ENCODE assay signal across 8 cellular contexts in the genomic region with DNA sequence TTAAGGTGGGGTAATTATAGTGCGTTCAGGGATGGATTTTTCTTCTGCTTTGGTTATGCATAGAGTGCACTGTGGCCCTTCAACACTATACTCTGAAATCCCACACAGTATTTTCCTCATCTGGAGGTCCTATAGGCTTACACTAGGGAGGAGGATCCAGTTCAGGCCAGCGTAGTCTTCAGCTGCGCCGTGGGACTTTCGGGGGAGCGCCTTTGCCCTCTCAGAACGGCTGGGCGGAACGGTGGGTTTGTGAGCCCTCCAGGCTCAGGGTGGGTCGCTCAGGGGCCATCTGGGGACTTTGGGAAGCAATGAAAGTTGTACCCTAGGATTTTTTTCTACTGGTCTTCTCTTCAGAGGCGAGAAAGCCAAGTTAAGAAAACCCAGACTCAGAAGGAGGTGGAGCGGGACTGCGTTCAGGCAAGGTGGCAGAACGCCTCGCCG. TPM values are rescaled to one million over a fixed set of nuclear protein-coding genes. Genes with fewer than 3 reads are reported as not detected.
DNase-seq lines count a peak whose midpoint lies in the region; ATAC-seq and TF ChIP-seq lines count a peak whose summit lies in the region.

No MANE protein-coding gene starts in this region.

- POLR2A ChIA-PET in AG04449 (lab: Yijun Ruan, JAX) = no interaction called here
- POLR2A ChIA-PET in activated naive CD8-positive, alpha-beta T cell treated with anti-CD3 and anti-CD28 coated beads, Interleukin-2, amount 10 ng/mL, durations not matched to agents 7 days and 5 days (lab: Charles Lee) = no interaction called here

- H3K36me3 ChIP-seq in skeletal muscle tissue (ENCODE audit: control insufficient read depth in 3 of 3, insufficient read depth in 3 of 3, low read length in 3 of 3) = no peaks in the 10 kb centered on the region

- H3K9ac ChIP-seq in skeletal muscle tissue (ENCODE audit: low read depth in 1 of 3, low read length in 3 of 3) = peak overlapping the region; percentile 95 to 99 (median 98)

- peaks cover 3% of the 10 kb centered on the region for H3K36me3 Mint-ChIP-seq in activated naive CD8-positive, alpha-beta T cell treated with anti-CD3 and anti-CD28 coated beads, Interleukin-2, amount 10 ng/mL, durations not matched to agents 7 days and 5 days

- H3K9me3 ChIP-seq in skeletal muscle tissue (ENCODE audit: control insufficient read depth in 3 of 3, low read length in 3 of 3) = no peaks in the 10 kb centered on the region

- H3K27ac ChIP-seq in skeletal muscle tissue (ENCODE audit: low read depth, low read length) = peak overlapping the region; percentile 100

- peak overlapping the region; percentile 93 for H3K27ac Mint-ChIP-seq in activated naive CD8-positive, alpha-beta T cell treated with anti-CD3 and anti-CD28 coated beads, Interleukin-2, amount 10 ng/mL, durations not matched to agents 7 days and 5 days

- DNase-seq in AG04449 (ENCODE audit: low read depth, low spot score) (no peak), GM12865 (ENCODE audit: low read depth) (no peak), NCI-H146 treated with DMSO at 0.1 percent for 48 hours (lab: John Stamatoyannopoulos, UW; ENCODE audit: unreplicated experiment) (peak; percentile 56), hepatic stellate cell (ENCODE audit: low spot score) (peak; percentile 70), middle frontal gyrus (ENCODE audit: extremely low spot score, low spot score) (no peak)
- no peak for DNase-seq in activated naive CD8-positive, alpha-beta T cell treated with anti-CD3 and anti-CD28 coated beads, Interleukin-2, amount 10 ng/mL, durations not matched to agents 7 days and 5 days

- H3K9me3 Mint-ChIP-seq in activated naive CD8-positive, alpha-beta T cell treated with anti-CD3 and anti-CD28 coated beads, Interleukin-2, amount 10 ng/mL, durations not matched to agents 7 days and 5 days = no peaks in the 10 kb centered on the region

- peaks cover 3% of the 10 kb centered on the region for H3K27me3 Mint-ChIP-seq in activated naive CD8-positive, alpha-beta T cell treated with anti-CD3 and anti-CD28 coated beads, Interleukin-2, amount 10 ng/mL, durations not matched to agents 7 days and 5 days

- ATAC-seq in HG02678 (IDR thresholded peaks at IDR 0.05; ENCODE audit: unreplicated experiment) = peak; percentile 22
- ATAC-seq in activated naive CD8-positive, alpha-beta T cell treated with anti-CD3 and anti-CD28 coated beads, Interleukin-2, amount 10 ng/mL, durations not matched to agents 7 days and 5 days (ENCODE audit: low read depth) = peak; percentile 32

- H3K4me3 ChIP-seq in AG04449 (ENCODE audit: low read depth, low read length) (peak overlapping the region; percentile 85), GM12865 (ENCODE audit: low read depth, low read length) (peak overlapping the region; percentile 84), skeletal muscle tissue (ENCODE audit: low read length in 3 of 3) (peak overlapping the region; percentile 84 to 96 (median 93))

- peak overlapping the region; percentile 94 for H3K4me3 Mint-ChIP-seq in activated naive CD8-positive, alpha-beta T cell treated with anti-CD3 and anti-CD28 coated beads, Interleukin-2, amount 10 ng/mL, durations not matched to agents 7 days and 5 days

- CTCF ChIA-PET in AG04449 (lab: Yijun Ruan, JAX) = interaction anchor here (2.4 kb wide), 1 partner anchor 29 kb away, joined by 10 read pairs; no protein-coding TSS in a partner anchor

- H3K27me3 ChIP-seq in skeletal muscle tissue (ENCODE audit: control insufficient read depth in 3 of 3, insufficient read depth in 3 of 3, low read length in 3 of 3) = no peaks in the 10 kb centered on the region

- H3K4me1 Mint-ChIP-seq in activated naive CD8-positive, alpha-beta T cell treated with anti-CD3 and anti-CD28 coated beads, Interleukin-2, amount 10 ng/mL, durations not matched to agents 7 days and 5 days = peaks cover 19% of the 10 kb centered on the region

- TF ChIP-seq CTCF in AG04449 (IDR thresholded peaks at IDR 0.05; ENCODE audit: insufficient read depth, low read length, missing control alignments) (no peak), GM12865 (IDR thresholded peaks at IDR 0.05; ENCODE audit: insufficient read depth, low read depth, low read length, missing control alignments) (no peak)

- peaks cover 6 to 15% (median 9%) of the 10 kb centered on the region in 3 donors for H3K4me1 ChIP-seq in skeletal muscle tissue (ENCODE audit: control insufficient read depth in 3 of 3, insufficient read depth in 3 of 3, low read length in 3 of 3)

RNA-seq across cellular contexts. Expression of gene VPS26A, which starts 0.7 kb away (rescaled TPM):
- 10 to 100 TPM; 46.7 to 49.7 TPM for total RNA-seq in activated naive CD8-positive, alpha-beta T cell treated with anti-CD3 and anti-CD28 coated beads, Interleukin-2, amount 10 ng/mL, durations not matched to agents 7 days and 5 days
- total RNA-seq in skeletal muscle tissue = 28.7 TPM

RNA-seq across cellular contexts. Expression of gene SRGN, which starts 35.4 kb away (rescaled TPM):
- 100 to 1,000 TPM; 162 to 167 TPM for total RNA-seq in activated naive CD8-positive, alpha-beta T cell treated with anti-CD3 and anti-CD28 coated beads, Interleukin-2, amount 10 ng/mL, durations not matched to agents 7 days and 5 days
- 54.3 TPM for total RNA-seq in skeletal muscle tissue

RNA-seq across cellular contexts. Expression of gene SUPV3L1, which starts 56.7 kb away (rescaled TPM):
- total RNA-seq in activated naive CD8-positive, alpha-beta T cell treated with anti-CD3 and anti-CD28 coated beads, Interleukin-2, amount 10 ng/mL, durations not matched to agents 7 days and 5 days = 10 to 100 TPM; 35.6 to 38.3 TPM
- 22.4 TPM for total RNA-seq in skeletal muscle tissue

Comparison
In these comparisons a context has a peak if more than half of its experiments do, and no peak if none do; other contexts are left out.
1. DNase-seq: peak in NCI-H146 treated with DMSO at 0.1 percent for 48 hours (single experiment) and hepatic stellate cell (single experiment); none in AG04449 (single experiment), GM12865 (single experiment), activated naive CD8-positive, alpha-beta T cell treated with anti-CD3 and anti-CD28 coated beads, Interleukin-2, amount 10 ng/mL, durations not matched to agents 7 days and 5 days (single experiment) and middle frontal gyrus (single experiment).
2. Peak in every context shown above with its lines, with median percentiles within 50 percentile points of each other: H3K4me3 ChIP-seq.